ENCODE assay signal across 15 cellular contexts in genomic region chr4:6474705-6475457, GRCh38. TPM values are rescaled to one million over a fixed set of nuclear protein-coding genes. Genes with fewer than 3 reads are reported as not detected.
DNase-seq lines count a peak whose midpoint lies in the region; TF ChIP-seq lines count a peak whose summit lies in the region.
"Had no signal": no experiment of that assay in that cellular context is flagged by ENCODE, and none has a peak within 500 bp of the region (broad histone marks: within the 10 kb centered on the region; RNA-seq: fewer than 3 reads in every experiment).

No MANE protein-coding gene starts in this region.

- H3K4ac ChIP-seq in mesendoderm (ENCODE audit: low read depth, low read length): no peak overlapping the region

- H4K8ac ChIP-seq in mesendoderm (ENCODE audit: low read depth, low read length): no peak overlapping the region

- no peak overlapping the region for H2BK120ac ChIP-seq in mesendoderm (ENCODE audit: low read depth, low read length)

- 100% methylated on average over 3 of the region's 9 CpGs for WGBS in mesendoderm (ENCODE audit: extremely low coverage, insufficient coverage, low lambda C conversion rate)
- 68 to 79% (median 71%) methylated on average over 9 of the region's 9 CpGs for whole genome bisulfite sequencing in spleen, 5 donors
- 82 to 86% methylated on average over 7 to 8 of the region's 9 CpGs for WGBS in esophagus squamous epithelium, 2 donors

- H3K79me2 ChIP-seq in mesendoderm (ENCODE audit: control insufficient read depth, insufficient read depth, low read length) (peaks cover 7% of the 10 kb centered on the region), OCI-LY7 (ENCODE audit: insufficient read depth, low read depth, low read length) (no peaks in the 10 kb centered on the region)

- H3K4me2 ChIP-seq in mesendoderm (ENCODE audit: low read length): no peak overlapping the region
- no peak overlapping the region for H3K4me2 ChIP-seq in OCI-LY7 (ENCODE audit: low read length)
- H3K4me2 ChIP-seq: BLaER1 treated with 17β-estradiol and CSF1 and Interleukin-3, amounts not matched to agents 10 nM and 100 nM had no signal

- H3K23ac ChIP-seq in mesendoderm (ENCODE audit: low read length): peak overlapping the region; percentile 29

- TF ChIP-seq POLR2A in spleen (IDR thresholded peaks at IDR 0.05) (no peak), esophagus squamous epithelium (IDR thresholded peaks at IDR 0.05) (no peak)

- TF ChIP-seq CTCF in HEK293 (tag by site-specific recombination; IDR thresholded peaks at IDR 0.05) (no peak), colonic mucosa (IDR thresholded peaks at IDR 0.05) (no peak), spleen (IDR thresholded peaks at IDR 0.05 in 8 of 11, conservative IDR thresholded peaks at IDR 0.05 in 3 of 11) (no peak), OCI-LY7 (conservative IDR thresholded peaks at IDR 0.05; ENCODE audit: low read length) (no peak), esophagus squamous epithelium (IDR thresholded peaks at IDR 0.05) (no peak)

- no peak overlapping the region for H2BK15ac ChIP-seq in mesendoderm (replicated peaks; ENCODE audit: low read depth)

- H4K5ac ChIP-seq in mesendoderm (ENCODE audit: low read length): no peak overlapping the region

- no peak overlapping the region for H3K18ac ChIP-seq in mesendoderm (ENCODE audit: low read length)

- H3K36me3 ChIP-seq in HEK293 (ENCODE audit: control insufficient read depth in 2 of 2, insufficient read depth in 1 of 2, low read length in 2 of 2) (no peaks in the 10 kb centered on the region), colonic mucosa (no peaks in the 10 kb centered on the region), mesendoderm (ENCODE audit: control insufficient read depth, insufficient read depth, low read length) (no peaks in the 10 kb centered on the region), spleen (no peaks in the 10 kb centered on the region), OCI-LY7 (ENCODE audit: insufficient read depth, low read length) (no peaks in the 10 kb centered on the region), esophagus squamous epithelium (no peaks in the 10 kb centered on the region)
- H3K36me3 ChIP-seq: BLaER1 treated with 17β-estradiol and CSF1 and Interleukin-3, amounts not matched to agents 10 nM and 100 nM; SJCRH30 had no signal

- no peak overlapping the region for H3K9ac ChIP-seq in colonic mucosa (ENCODE audit: low read depth in 2 of 2, low read length in 2 of 2)
- H3K9ac ChIP-seq in mesendoderm (ENCODE audit: low read length): no peak overlapping the region
- H3K9ac ChIP-seq: BLaER1 treated with 17β-estradiol and CSF1 and Interleukin-3, amounts not matched to agents 10 nM and 100 nM had no signal

- H3K27ac ChIP-seq in HEK293 (ENCODE audit: extremely low read depth, low read depth, low read length) (no peak overlapping the region), colonic mucosa (no peak overlapping the region), mesendoderm (ENCODE audit: low read depth, low read length) (no peak overlapping the region), spleen (no peak overlapping the region), OCI-LY7 (ENCODE audit: low read depth, low read length, poor library complexity, severe bottlenecking) (no peak overlapping the region), esophagus squamous epithelium (no peak overlapping the region)
- H3K27ac ChIP-seq: BLaER1 treated with 17β-estradiol and CSF1 and Interleukin-3, amounts not matched to agents 10 nM and 100 nM; SJCRH30 had no signal

- CTCF ChIA-PET in HEK293 (lab: Yijun Ruan, JAX) (interaction anchor here (1.0 to 1.1 kb wide), 4 partner anchors 10 to 143 kb away, joined by 3 to 4 read pairs (median 4); no protein-coding TSS in a partner anchor), OCI-LY7 (lab: Charles Lee; ENCODE audit: unreplicated experiment) (no interaction called here)

- DNase-seq in colonic mucosa: peak; percentile 6
- DNase-seq in mesendoderm: peak; percentile 49
- peak; percentile 11 for DNase-seq in spleen
- DNase-seq in OCI-LY7 (ENCODE audit: low spot score): no peak
- DNase-seq in UCSD-AML1 (lab: John Stamatoyannopoulos, UW; ENCODE audit: unreplicated experiment): no peak
- DNase-seq in esophagus squamous epithelium (lab: John Stamatoyannopoulos, UW): no peak
- DNase-seq: CD8-positive, alpha-beta memory T cell; HFFc6; KG1; MV-4-11; NCI-H187 treated with DMSO at 0.1 percent for 48 hours had no signal

- no peaks in the 10 kb centered on the region for H3K9me2 ChIP-seq in OCI-LY7 (ENCODE audit: insufficient read depth, low read length)

- POLR2A ChIA-PET in HEK293 (lab: Yijun Ruan, JAX): no interaction called here
- POLR2A ChIA-PET in OCI-LY7 (lab: Charles Lee): no interaction called here

- no TSS peak for BruUV-seq in OCI-LY7 (replicated peaks; lab: Mats Ljungman, UMichigan)

- no peak overlapping the region for H2AK5ac ChIP-seq in mesendoderm (ENCODE audit: low read length)

- H2BK5ac ChIP-seq in mesendoderm (ENCODE audit: low read length): peak overlapping the region; percentile 35

- H3K4me1 ChIP-seq in HEK293 (ENCODE audit: control insufficient read depth, insufficient read depth, low read length): no peaks in the 10 kb centered on the region
- H3K4me1 ChIP-seq in colonic mucosa: no peaks in the 10 kb centered on the region
- peaks cover 2% of the 10 kb centered on the region for H3K4me1 ChIP-seq in mesendoderm (ENCODE audit: control insufficient read depth, low read depth, low read length)
- H3K4me1 ChIP-seq in spleen: peaks cover 2 to 23% (median 16%) of the 10 kb centered on the region in 6 donors
- H3K4me1 ChIP-seq in OCI-LY7 (ENCODE audit: insufficient read depth, low read length, poor library complexity, severe bottlenecking): no peaks in the 10 kb centered on the region
- H3K4me1 ChIP-seq in esophagus squamous epithelium: peaks cover 9 to 43% (median 13%) of the 10 kb centered on the region in 3 donors
- H3K4me1 ChIP-seq: SJCRH30 had no signal

- peaks cover 3% of the 10 kb centered on the region for H3K79me1 ChIP-seq in mesendoderm (ENCODE audit: low read length)

- intact Hi-C loops in colonic mucosa (cut with DNase I): no loop called here
- intact Hi-C loops in spleen (cut with DNase I; ENCODE audit: low total_unique reads): no loop called here
- intact Hi-C loops in OCI-LY7 (cut with micrococcal nuclease; ENCODE audit: unreplicated experiment): no loop called here
- intact Hi-C loops in esophagus squamous epithelium (cut with DNase I): no loop called here

- no peaks in the 10 kb centered on the region for H4K20me1 ChIP-seq in OCI-LY7 (ENCODE audit: insufficient read depth, low read length)

- H2AFZ ChIP-seq in OCI-LY7 (ENCODE audit: low read length): no peak overlapping the region

- H3K9me3 ChIP-seq in HEK293 (ENCODE audit: control insufficient read depth, insufficient read depth, low read depth, low read length): no peaks in the 10 kb centered on the region
- H3K9me3 ChIP-seq in colonic mucosa: no peaks in the 10 kb centered on the region
- peaks cover 0 to 6% (median 0%) of the 10 kb centered on the region in 8 donors for H3K9me3 ChIP-seq in spleen
- H3K9me3 ChIP-seq in OCI-LY7 (ENCODE audit: low read length): no peaks in the 10 kb centered on the region
- H3K9me3 ChIP-seq in esophagus squamous epithelium: no peaks in the 10 kb centered on the region
- H3K9me3 ChIP-seq: BLaER1 treated with 17β-estradiol and CSF1 and Interleukin-3, amounts not matched to agents 10 nM and 100 nM; SJCRH30 had no signal

- peak overlapping the region; percentile 38 for H3K56ac ChIP-seq in mesendoderm (ENCODE audit: low read length)

- H3K27me3 ChIP-seq in colonic mucosa (peaks cover 17% of the 10 kb centered on the region), mesendoderm (ENCODE audit: insufficient read depth, low read length, poor library complexity) (peaks cover 3% of the 10 kb centered on the region), spleen (replicated peaks in 1 of 7) (peaks cover 0 to 88% (median 28%) of the 10 kb centered on the region in 7 donors), esophagus squamous epithelium (peaks cover 0 to 82% (median 4%) of the 10 kb centered on the region in 4 donors)

- H3K4me3 ChIP-seq in HEK293 (ENCODE audit: low read depth, low read length) (no peak overlapping the region), colonic mucosa (no peak overlapping the region), mesendoderm (ENCODE audit: low read length) (no peak overlapping the region), spleen (no peak overlapping the region), OCI-LY7 (ENCODE audit: low read depth, low read length, poor library complexity, severe bottlenecking) (no peak overlapping the region), esophagus squamous epithelium (no peak overlapping the region)
- H3K4me3 ChIP-seq: BLaER1 treated with 17β-estradiol and CSF1 and Interleukin-3, amounts not matched to agents 10 nM and 100 nM; SJCRH30 had no signal

TF ChIP-seq in HEK293, 187 proteins besides CTCF, POLR2A, EP300 and RAD21:
- no peak for TF ChIP-seq ZBTB8A (tag by site-specific recombination; IDR thresholded peaks at IDR 0.05)
- peak; percentile 76 for TF ChIP-seq ZNF664 (tag by site-specific recombination; IDR thresholded peaks at IDR 0.05)

RNA-seq across cellular contexts. Expression of gene PPP2R2C, which starts 2.5 kb away (rescaled TPM):
- total RNA-seq in colonic mucosa: under 1 TPM; 0.05 to 0.35 TPM
- 48.5 TPM for polyA plus RNA-seq in mesendoderm (2013, experiment 1 of 2)
- 52.5 TPM for polyA plus RNA-seq in mesendoderm (2013, experiment 2 of 2)
- total RNA-seq in spleen: 1 to 10 TPM in 1 of 7 donors, under 1 TPM in 5, not detected in 1; 0.23 to 1.3 (median 0.47) TPM
- under 1 TPM; 0.07 to 0.19 (median 0.14) TPM for polyA plus RNA-seq in spleen
- not detected in 2 replicates for total RNA-seq in OCI-LY7 (2014; rRNA removed; shearing (Covaris generic))
- total RNA-seq in OCI-LY7 (2022): not detected in 2 replicates
- 10 to 100 TPM; 26.9 to 76.3 (median 53.7) TPM for total RNA-seq in esophagus squamous epithelium
- total RNA-seq: A673; CD8-positive, alpha-beta memory T cell; SJCRH30 had no signal
- polyA plus RNA-seq: CD8-positive, alpha-beta memory T cell had no signal

Comparison
In these comparisons a context has a peak if more than half of its experiments do, and no peak if none do; other contexts are left out.
1. DNase-seq: peak in colonic mucosa (single experiment), mesendoderm (single experiment) and spleen (single experiment); none in OCI-LY7 (single experiment), UCSD-AML1 (single experiment) and esophagus squamous epithelium (single experiment).
2. RNA of gene PPP2R2C, which starts 2.5 kb away (total RNA-seq): 26.9 to 76.3 TPM in esophagus squamous epithelium; 0.23 to 1.3 TPM in spleen, 0.05 to 0.35 TPM in colonic mucosa and not detected in OCI-LY7; every median in the first group is over 10 times any median in the second.